Comparison of ENCODE assay signal across 8 cellular contexts in genomic region chr10:89391882-89392756, GRCh38. TPM values are rescaled to one million over a fixed set of nuclear protein-coding genes. Genes with fewer than 3 reads are reported as not detected.
DNase-seq lines count a peak whose midpoint lies in the region; ATAC-seq, FAIRE-seq and TF ChIP-seq lines count a peak whose summit lies in the region.

IFIT1 (plus strand) TSS chr10:89392623; CDS start chr10:89392713, 90 bp downstream.

- TF ChIP-seq POLR2A in GM19193 (IDR thresholded peaks at IDR 0.05; ENCODE audit: extremely low read depth, insufficient read depth, insufficient read length), result peak; percentile 27
- TF ChIP-seq POLR2A in Peyer's patch (IDR thresholded peaks at IDR 0.05), result peak in 1 of 2 donors; percentile 33
- no peak for TF ChIP-seq POLR2A in ovary (IDR thresholded peaks at IDR 0.05)

- peak; percentile 77 for DNase-seq in DMS114 treated with DMSO at 0.1 percent for 48 hours (lab: John Stamatoyannopoulos, UW; ENCODE audit: unreplicated experiment)
- peak in 2 of 3 donors; percentile 52 to 83 for DNase-seq in Peyer's patch
- peak in 39 of 56 donors; percentile 7 to 82 (median 48) for DNase-seq in amygdala (lab: John Stamatoyannopoulos, UW)
- no peak for DNase-seq in left cardiac atrium
- peak; percentile 29 to 67 (median 36) for DNase-seq in ovary
- DNase-seq in D721Med (ENCODE audit: insufficient read length, low spot score), result no peak

- H3K4me3 ChIP-seq in Peyer's patch, result peak within 1 kb of the TSS; percentile 33 to 58 (median 48)
- peak within 1 kb of the TSS; percentile 66 for H3K4me3 ChIP-seq in ovary

- H3K4me1 ChIP-seq in Peyer's patch, result peaks cover 0 to 24% (median 7%) of the 10 kb centered on the region in 4 donors
- H3K4me1 ChIP-seq in ovary (ENCODE audit: insufficient read depth), result peaks cover 5% of the 10 kb centered on the region

- no peak for FAIRE-seq in D721Med (lab: Jason Lieb, UNC)

- H3K9me3 ChIP-seq in Peyer's patch (no peaks in the 10 kb centered on the region), ovary (no peaks in the 10 kb centered on the region)

- H3K27me3 ChIP-seq in Peyer's patch, result no peaks in the 10 kb centered on the region
- no peaks in the 10 kb centered on the region for H3K27me3 ChIP-seq in ovary

- H3K36me3 ChIP-seq in Peyer's patch (no peaks in the 10 kb centered on the region), ovary (no peaks in the 10 kb centered on the region)

- WGBS in ovary, 3 donors, result 1 to 2% (median 1%) methylated on average over 8 of the region's 8 CpGs

- ATAC-seq in HG03354 (IDR thresholded peaks at IDR 0.05; ENCODE audit: poor library complexity, severe bottlenecking, unreplicated experiment) (peak; percentile 85), left cardiac atrium (peak; percentile 96 to 98)

- intact Hi-C loops in left cardiac atrium (cut with DNase I), result loop anchor here in 1 of 2 donors (2.0 kb wide), 1 partner anchor 129 kb away; no protein-coding TSS in a partner anchor
- intact Hi-C loops in ovary (cut with DNase I), result no loop called here

- TF ChIP-seq CTCF in Peyer's patch (IDR thresholded peaks at IDR 0.05), result no peak
- TF ChIP-seq CTCF in ovary (IDR thresholded peaks at IDR 0.05), result no peak
- TF ChIP-seq CTCF in D721Med (IDR thresholded peaks at IDR 0.05; ENCODE audit: insufficient read depth, missing control alignments), result no peak

- TF ChIP-seq EP300 in ovary (IDR thresholded peaks at IDR 0.05), result no peak

- H3K27ac ChIP-seq in Peyer's patch (peak within 1 kb of the TSS; percentile 54 to 84 (median 74)), ovary (peak within 1 kb of the TSS in 1 of 2 donors; percentile 75)

RNA-seq across cellular contexts. Expression of gene IFIT1, which starts in this region (rescaled TPM):
- total RNA-seq in Peyer's patch (1 to 10 TPM; 3.3 to 9.3 (median 6.8) TPM), left cardiac atrium (10 to 100 TPM; 15.3 to 20.6 TPM), ovary (10 to 100 TPM in 4 of 7 donors, 1 to 10 TPM in 3; 6.4 to 20.4 (median 11.3) TPM)
- polyA plus RNA-seq in ovary, result 10 to 100 TPM; 23.0 to 56.2 TPM

Comparison
In these comparisons a context has a peak if more than half of its experiments do, and no peak if none do; other contexts are left out.
1. DNase-seq: peak in DMS114 treated with DMSO at 0.1 percent for 48 hours (single experiment), Peyer's patch (2 of 3), amygdala (39 of 56) and ovary (5 of 5); none in left cardiac atrium (single experiment) and D721Med (single experiment).